16 cellular contexts compared by ENCODE assay signal in the genomic region with DNA sequence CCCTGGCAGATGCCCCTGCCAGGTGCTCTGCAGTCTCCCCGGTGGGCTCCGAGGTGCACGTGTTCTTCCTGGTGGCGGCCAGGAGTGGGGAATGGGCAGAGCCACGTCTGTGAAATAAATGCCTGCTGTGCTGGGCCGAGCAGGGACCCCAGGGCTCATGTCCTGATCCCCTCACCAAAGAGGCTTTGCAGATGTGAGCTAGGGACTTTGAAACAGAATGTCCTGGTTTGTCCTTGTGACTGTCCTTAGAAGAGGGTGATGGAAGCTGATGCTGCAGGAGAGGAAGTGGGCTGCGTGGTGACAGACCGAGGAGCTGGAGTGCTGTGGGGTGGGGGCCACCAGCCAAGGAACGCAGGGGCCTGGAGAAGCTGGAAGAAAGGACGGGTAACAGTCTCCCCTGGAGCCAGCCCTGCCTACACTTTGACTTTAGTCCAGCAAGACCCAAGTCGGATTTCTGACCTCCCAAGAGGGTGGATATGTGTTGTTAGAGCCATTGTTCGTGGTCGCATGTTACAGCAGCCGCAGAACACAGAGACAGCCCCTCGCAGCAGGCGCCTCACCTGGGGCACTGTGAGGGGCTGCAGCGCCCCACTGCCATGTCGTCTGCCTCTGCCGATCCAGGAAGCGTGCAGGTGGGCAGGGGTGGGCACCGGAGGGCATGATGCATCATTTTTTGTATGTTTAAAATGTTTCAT.
A peak's percentile ranks its signal among the peaks of the same experiment; 100 is the strongest.
DNase-seq lines count a peak whose midpoint lies in the region; ATAC-seq, FAIRE-seq and TF ChIP-seq lines count a peak whose summit lies in the region.
"Had no signal": no experiment of that assay in that cellular context is flagged by ENCODE, and none has a peak within 500 bp of the region (broad histone marks: within the 10 kb centered on the region; RNA-seq: fewer than 3 reads in every experiment).

No MANE protein-coding gene starts in this region.

- H3K9me3 ChIP-seq in osteoblast (ENCODE audit: low read depth, low read length) = no peaks in the 10 kb centered on the region
- H3K9me3 ChIP-seq: uterus had no signal

- H3K4me1 Mint-ChIP-seq in stimulated activated naive CD8-positive, alpha-beta T cell treated with anti-CD3 and anti-CD28 coated beads, Interleukin-15, amount 100 ng/mL, for 72 hours = peaks cover 26% of the 10 kb centered on the region

- H3K27me3 Mint-ChIP-seq in stimulated activated naive CD8-positive, alpha-beta T cell treated with anti-CD3 and anti-CD28 coated beads, Interleukin-15, amount 100 ng/mL, for 72 hours = peaks cover 16% of the 10 kb centered on the region

- H3K79me2 ChIP-seq in osteoblast (ENCODE audit: insufficient read depth, low read length) = peaks cover 2% of the 10 kb centered on the region

- H3K36me3 ChIP-seq in brain microvascular endothelial cell (replicated peaks) (no peaks in the 10 kb centered on the region), osteoblast (ENCODE audit: insufficient read depth, low read length) (no peaks in the 10 kb centered on the region)
- H3K36me3 ChIP-seq: uterus had no signal

- H3K4me1 ChIP-seq in osteoblast (ENCODE audit: insufficient read depth, low read length) = peaks cover 17% of the 10 kb centered on the region

- DNase-seq in NCI-H1092 treated with DMSO at 0.1 percent for 48 hours (lab: John Stamatoyannopoulos, UW) (peak; percentile 77), NCI-H1092 (lab: John Stamatoyannopoulos, UW) (no peak), NB4 (ENCODE audit: low read depth) (peak; percentile 33), brain microvascular endothelial cell (no peak), osteoblast (ENCODE audit: insufficient read length, low spot score, missing footprints) (peak; percentile 76), urothelium cell line (ENCODE audit: low spot score) (no peak)
- no peak for DNase-seq in stimulated activated naive CD8-positive, alpha-beta T cell treated with anti-CD3 and anti-CD28 coated beads, Interleukin-15, amount 100 ng/mL, for 72 hours
- DNase-seq: left cardiac atrium; NCI-H2227 treated with DMSO at 0.1 percent for 48 hours; stimulated activated CD4-positive, alpha-beta T cell treated with anti-CD3 and anti-CD28 coated beads, Interleukin-12 subunit alpha, Interleukin-12 subunit beta, amount 100 ng/mL, for 4 hours; stimulated activated CD8-positive, alpha-beta memory T cell treated with anti-CD3 and anti-CD28 coated beads, Interleukin-4, amount 100 ng/mL, for 48 hours; uterus had no signal

- no peaks in the 10 kb centered on the region for H3K9me3 Mint-ChIP-seq in stimulated activated naive CD8-positive, alpha-beta T cell treated with anti-CD3 and anti-CD28 coated beads, Interleukin-15, amount 100 ng/mL, for 72 hours

- peak overlapping the region in 1 of 2 donors; percentile 46 for H3K27ac Mint-ChIP-seq in stimulated activated naive CD8-positive, alpha-beta T cell treated with anti-CD3 and anti-CD28 coated beads, Interleukin-15, amount 100 ng/mL, for 72 hours

- in situ Hi-C loops in brain microvascular endothelial cell (cut with HindIII; ENCODE audit: low pct_ligation_motif_present, low sequenced_read_pairs) = no loop called here

- ATAC-seq in HG03520 (IDR thresholded peaks at IDR 0.05; ENCODE audit: unreplicated experiment) = no peak
- no peak for ATAC-seq in stimulated activated naive CD8-positive, alpha-beta T cell treated with anti-CD3 and anti-CD28 coated beads, Interleukin-15, amount 100 ng/mL, for 72 hours

- H3K27me3 ChIP-seq in brain microvascular endothelial cell (replicated peaks) = no peaks in the 10 kb centered on the region
- no peaks in the 10 kb centered on the region for H3K27me3 ChIP-seq in osteoblast (ENCODE audit: insufficient read depth, low read length)
- H3K27me3 ChIP-seq: uterus had no signal

- no peak overlapping the region for H2AFZ ChIP-seq in osteoblast (ENCODE audit: low read length)

- peak overlapping the region; percentile 41 for H3K27ac ChIP-seq in brain microvascular endothelial cell
- H3K27ac ChIP-seq in osteoblast (ENCODE audit: low read depth, low read length) = no peak overlapping the region
- H3K27ac ChIP-seq: foreskin keratinocyte, uterus had no signal

- FAIRE-seq in urothelium cell line (lab: Jason Lieb, UNC) = no peak
- FAIRE-seq: A204.1, GM19239 had no signal

- H3K4me3 ChIP-seq in NB4 (ENCODE audit: low read depth, low read length) = no peak overlapping the region
- no peak overlapping the region for H3K4me3 ChIP-seq in brain microvascular endothelial cell (ENCODE audit: low read depth, low read length)
- no peak overlapping the region for H3K4me3 ChIP-seq in osteoblast (ENCODE audit: insufficient read depth, low read length)
- H3K4me3 ChIP-seq: uterus had no signal

- peak overlapping the region; percentile 50 for H3K4me2 ChIP-seq in osteoblast (ENCODE audit: insufficient read depth, low read length)

- peaks cover 27% of the 10 kb centered on the region for H4K20me1 ChIP-seq in osteoblast (ENCODE audit: insufficient read depth, low read length)

- TF ChIP-seq POLR2A in NB4 (IDR thresholded peaks at IDR 0.05; ENCODE audit: extremely low read depth, insufficient read length) = no peak

- no peak overlapping the region for H3K4me3 Mint-ChIP-seq in stimulated activated naive CD8-positive, alpha-beta T cell treated with anti-CD3 and anti-CD28 coated beads, Interleukin-15, amount 100 ng/mL, for 72 hours

- no peak for TF ChIP-seq CTCF in NB4 (IDR thresholded peaks at IDR 0.05; ENCODE audit: low read depth, low read length)
- no peak for TF ChIP-seq CTCF in brain microvascular endothelial cell (IDR thresholded peaks at IDR 0.05; ENCODE audit: low read depth, low read length, missing control alignments)
- TF ChIP-seq CTCF in osteoblast (IDR thresholded peaks at IDR 0.05; ENCODE audit: extremely low read depth, low read depth, low read length) = no peak

Comparison
In these comparisons a context has a peak if more than half of its experiments do, and no peak if none do; other contexts are left out.
1. DNase-seq: peak in NCI-H1092 treated with DMSO at 0.1 percent for 48 hours (single experiment), NB4 (single experiment) and osteoblast (single experiment); none in NCI-H1092 (single experiment), brain microvascular endothelial cell (single experiment), urothelium cell line (single experiment) and stimulated activated naive CD8-positive, alpha-beta T cell treated with anti-CD3 and anti-CD28 coated beads, Interleukin-15, amount 100 ng/mL, for 72 hours (0 of 2).